Comparison of ENCODE assay signal across 8 cellular contexts in the genomic region with DNA sequence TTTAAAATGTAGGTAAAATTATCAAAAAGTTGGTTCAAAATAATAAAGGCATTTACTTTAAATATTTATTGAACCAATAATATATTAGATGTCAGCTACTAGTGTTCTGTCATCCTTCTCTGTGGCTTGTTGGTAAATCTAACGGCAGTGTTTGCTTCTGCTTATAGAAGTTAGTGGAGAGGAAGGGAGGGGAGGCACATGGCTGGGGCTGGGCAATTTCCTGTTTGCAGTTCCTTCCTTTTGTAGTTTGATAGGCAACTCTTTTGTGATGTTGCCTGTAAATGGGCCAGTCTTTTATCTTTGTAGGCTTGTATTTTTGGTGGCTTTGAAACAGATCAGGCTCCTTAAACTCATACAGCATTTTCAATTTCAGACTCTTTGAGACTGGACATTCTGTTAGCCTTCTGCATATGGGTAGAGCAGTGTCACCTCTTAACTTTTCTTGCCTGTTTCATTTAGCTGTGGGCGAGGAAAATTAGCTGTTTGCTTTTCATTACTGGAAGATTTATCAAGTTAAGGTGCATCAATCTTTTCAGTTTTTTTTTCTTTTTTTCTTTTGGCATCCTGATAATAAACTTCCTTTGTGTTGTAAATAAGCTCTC. TPM values are rescaled to one million over a fixed set of nuclear protein-coding genes. Genes with fewer than 3 reads are reported as not detected.
DNase-seq lines count a peak whose midpoint lies in the region; ATAC-seq and TF ChIP-seq lines count a peak whose summit lies in the region.

No MANE protein-coding gene starts in this region.

- intact Hi-C loops in CD8-positive, alpha-beta T cell (cut with DNase I, micrococcal nuclease) = loop anchor here (1.0 to 5.0 kb wide), 7 partner anchors 8 to 268 kb away; a partner anchor contains a TSS
- intact Hi-C loops in testis (cut with DNase I; ENCODE audit: low total_unique reads) (no loop called here), uterus (cut with DNase I; ENCODE audit: low total_unique reads) (no loop called here)

- TF ChIP-seq POLR2A in Peyer's patch (IDR thresholded peaks at IDR 0.05) = no peak
- no peak for TF ChIP-seq POLR2A in testis (IDR thresholded peaks at IDR 0.05)
- TF ChIP-seq POLR2A in uterus (IDR thresholded peaks at IDR 0.05) = no peak

- H2BK5ac ChIP-seq in mesendoderm (ENCODE audit: low read length) = no peak overlapping the region

- no peak overlapping the region for H2BK120ac ChIP-seq in mesendoderm (ENCODE audit: low read depth, low read length)

- in situ Hi-C loops in HAP-1 (cut with MboI; ENCODE audit: low sequenced_read_pairs) = no loop called here

- peaks cover 93% of the 10 kb centered on the region for H3K4me1 ChIP-seq in CD8-positive, alpha-beta T cell (ENCODE audit: insufficient read depth, low read length)
- H3K4me1 ChIP-seq in HAP-1 (peaks cover 14% of the 10 kb centered on the region), Peyer's patch (no peaks in the 10 kb centered on the region), mesendoderm (ENCODE audit: control insufficient read depth, low read depth, low read length) (peaks cover 2% of the 10 kb centered on the region), testis (no peaks in the 10 kb centered on the region), uterus (no peaks in the 10 kb centered on the region)

- peak; percentile 82 for ATAC-seq in CD8-positive, alpha-beta T cell

- DNase-seq in CD8-positive, alpha-beta T cell = peak; percentile 39 to 80 (median 65)
- DNase-seq in HAP-1 (ENCODE audit: low spot score in 2 of 2) = peak; percentile 52
- peak in 2 of 3 donors; percentile 63 to 83 for DNase-seq in Peyer's patch
- DNase-seq in activated naive CD8-positive, alpha-beta T cell treated with anti-CD3 and anti-CD28 coated beads for 36 hours = peak; percentile 29
- peak; percentile 50 for DNase-seq in mesendoderm
- peak; percentile 20 for DNase-seq in testis
- no peak for DNase-seq in SHP77 treated with DMSO at 0.1 percent for 48 hours (lab: John Stamatoyannopoulos, UW)
- DNase-seq in uterus = no peak

- peak overlapping the region; percentile 19 for H3K4me3 ChIP-seq in CD8-positive, alpha-beta T cell (ENCODE audit: low read depth, low read length)
- no peak overlapping the region for H3K4me3 ChIP-seq in HAP-1
- no peak overlapping the region for H3K4me3 ChIP-seq in Peyer's patch
- no peak overlapping the region for H3K4me3 ChIP-seq in mesendoderm (ENCODE audit: low read length)
- H3K4me3 ChIP-seq in testis = no peak overlapping the region
- H3K4me3 ChIP-seq in uterus = no peak overlapping the region

- H3K4me2 ChIP-seq in mesendoderm (ENCODE audit: low read length) = no peak overlapping the region

- no peak overlapping the region for H2AK5ac ChIP-seq in mesendoderm (ENCODE audit: low read length)

- H3K27ac Mint-ChIP-seq in CD8-positive, alpha-beta T cell = peak overlapping the region; percentile 92
- H3K27ac Mint-ChIP-seq in activated naive CD8-positive, alpha-beta T cell treated with anti-CD3 and anti-CD28 coated beads for 36 hours = peak overlapping the region; percentile 94

- peak overlapping the region; percentile 59 for H3K27ac ChIP-seq in CD8-positive, alpha-beta T cell (ENCODE audit: low read depth, low read length)
- H3K27ac ChIP-seq in Peyer's patch (peak overlapping the region in 1 of 4 donors; percentile 60), mesendoderm (ENCODE audit: low read depth, low read length) (no peak overlapping the region), testis (no peak overlapping the region), uterus (peak overlapping the region in 1 of 2 donors; percentile 62)

- no peak overlapping the region for H2BK15ac ChIP-seq in mesendoderm (replicated peaks; ENCODE audit: low read depth)

- H3K27me3 Mint-ChIP-seq in CD8-positive, alpha-beta T cell (ENCODE audit: low read depth) = no peaks in the 10 kb centered on the region
- H3K27me3 Mint-ChIP-seq in activated naive CD8-positive, alpha-beta T cell treated with anti-CD3 and anti-CD28 coated beads for 36 hours = no peaks in the 10 kb centered on the region

- H3K4me3 Mint-ChIP-seq in CD8-positive, alpha-beta T cell = peak overlapping the region; percentile 73
- H3K4me3 Mint-ChIP-seq in activated naive CD8-positive, alpha-beta T cell treated with anti-CD3 and anti-CD28 coated beads for 36 hours = peak overlapping the region; percentile 66

- peaks cover 86% of the 10 kb centered on the region for H3K4me1 Mint-ChIP-seq in CD8-positive, alpha-beta T cell (ENCODE audit: low read depth)
- peaks cover 75% of the 10 kb centered on the region for H3K4me1 Mint-ChIP-seq in activated naive CD8-positive, alpha-beta T cell treated with anti-CD3 and anti-CD28 coated beads for 36 hours

- WGBS in mesendoderm (ENCODE audit: extremely low coverage, insufficient coverage, low lambda C conversion rate) = no CpG with 5 or more reads among the region's 2 CpGs
- 59 to 70% methylated on average over 2 of the region's 2 CpGs for WGBS in testis, 2 donors

- no peak overlapping the region for H3K56ac ChIP-seq in mesendoderm (ENCODE audit: low read length)

- H3K9me3 ChIP-seq in CD8-positive, alpha-beta T cell (ENCODE audit: low read length) = no peaks in the 10 kb centered on the region
- H3K9me3 ChIP-seq in HAP-1 = no peaks in the 10 kb centered on the region
- H3K9me3 ChIP-seq in Peyer's patch = no peaks in the 10 kb centered on the region
- no peaks in the 10 kb centered on the region for H3K9me3 ChIP-seq in testis
- no peaks in the 10 kb centered on the region for H3K9me3 ChIP-seq in uterus

- H3K18ac ChIP-seq in mesendoderm (ENCODE audit: low read length) = peak overlapping the region; percentile 60

- no peak for TF ChIP-seq CTCF in CD8-positive, alpha-beta T cell (IDR thresholded peaks at IDR 0.05)
- TF ChIP-seq CTCF in Peyer's patch (IDR thresholded peaks at IDR 0.05) = no peak
- no peak for TF ChIP-seq CTCF in testis (IDR thresholded peaks at IDR 0.05)
- no peak for TF ChIP-seq CTCF in uterus (IDR thresholded peaks at IDR 0.05)

- no peaks in the 10 kb centered on the region for H3K36me3 ChIP-seq in CD8-positive, alpha-beta T cell (ENCODE audit: insufficient read depth, low read length)
- H3K36me3 ChIP-seq in HAP-1 (replicated peaks) (no peaks in the 10 kb centered on the region; the same call in 1 of the 2 replicates), Peyer's patch (peaks cover 0 to 10% (median 0%) of the 10 kb centered on the region in 3 donors), mesendoderm (ENCODE audit: control insufficient read depth, insufficient read depth, low read length) (no peaks in the 10 kb centered on the region), testis (ENCODE audit: low read depth, missing control alignments) (no peaks in the 10 kb centered on the region), uterus (peaks cover 0 to 1% of the 10 kb centered on the region in 2 donors)

- H3K79me1 ChIP-seq in mesendoderm (ENCODE audit: low read length) = peaks cover 3% of the 10 kb centered on the region

- H4K8ac ChIP-seq in mesendoderm (ENCODE audit: low read depth, low read length) = no peak overlapping the region

- no peak overlapping the region for H3K9ac ChIP-seq in mesendoderm (ENCODE audit: low read length)

- H3K27me3 ChIP-seq in CD8-positive, alpha-beta T cell (ENCODE audit: insufficient read depth, low read length) = no peaks in the 10 kb centered on the region
- H3K27me3 ChIP-seq in HAP-1 (ENCODE audit: low read depth) (no peaks in the 10 kb centered on the region), Peyer's patch (no peaks in the 10 kb centered on the region), mesendoderm (ENCODE audit: insufficient read depth, low read length, poor library complexity) (no peaks in the 10 kb centered on the region), testis (no peaks in the 10 kb centered on the region), uterus (no peaks in the 10 kb centered on the region)

- no peak overlapping the region for H3K4ac ChIP-seq in mesendoderm (ENCODE audit: low read depth, low read length)

- no peaks in the 10 kb centered on the region for H3K9me3 Mint-ChIP-seq in CD8-positive, alpha-beta T cell
- H3K9me3 Mint-ChIP-seq in activated naive CD8-positive, alpha-beta T cell treated with anti-CD3 and anti-CD28 coated beads for 36 hours = peaks cover 2% of the 10 kb centered on the region

- CTCF ChIA-PET in CD8-positive, alpha-beta T cell (lab: Charles Lee) = interaction anchor here (0.8 to 1.9 kb wide), 5 partner anchors 8 to 58 kb away, joined by 3 to 6 read pairs (median 4); a partner anchor contains a TSS

- POLR2A ChIA-PET in CD8-positive, alpha-beta T cell (lab: Charles Lee) = interaction anchor here (0.6 to 1.9 kb wide), 9 partner anchors 9 to 48 kb away, joined by 3 to 14 read pairs (median 3); a partner anchor contains a TSS

- H4K5ac ChIP-seq in mesendoderm (ENCODE audit: low read length) = no peak overlapping the region

- H3K23ac ChIP-seq in mesendoderm (ENCODE audit: low read length) = no peak overlapping the region

- H3K36me3 Mint-ChIP-seq in CD8-positive, alpha-beta T cell = peaks cover 30% of the 10 kb centered on the region
- peaks cover 40% of the 10 kb centered on the region for H3K36me3 Mint-ChIP-seq in activated naive CD8-positive, alpha-beta T cell treated with anti-CD3 and anti-CD28 coated beads for 36 hours

- peaks cover 1% of the 10 kb centered on the region for H3K79me2 ChIP-seq in mesendoderm (ENCODE audit: control insufficient read depth, insufficient read depth, low read length)

RNA-seq across cellular contexts. Expression of a gene that starts 48.1 kb away (rescaled TPM):
- total RNA-seq in CD8-positive, alpha-beta T cell = 100 to 1,000 TPM; 136 to 144 TPM
- 10 to 100 TPM; 51.2 to 97.6 (median 81.2) TPM for total RNA-seq in Peyer's patch
- total RNA-seq in activated naive CD8-positive, alpha-beta T cell treated with anti-CD3 and anti-CD28 coated beads for 36 hours = 10 to 100 TPM in 1 of 2 experiments, 1 to 10 TPM in 1; 9.5 to 11.2 TPM
- polyA plus RNA-seq in mesendoderm (2013, experiment 1 of 2) = 9.7 TPM
- 8.9 TPM for polyA plus RNA-seq in mesendoderm (2013, experiment 2 of 2)
- 10 to 100 TPM; 28.3 to 40.6 TPM for total RNA-seq in testis
- 55.9 TPM for polyA plus RNA-seq in testis (ENCODE audit: insufficient read depth, low read depth, low replicate concordance)
- total RNA-seq in uterus = 10 to 100 TPM in 3 of 4 donors, 1 to 10 TPM in 1; 9.0 to 32.4 (median 23.0) TPM

Comparison
In these comparisons a context has a peak if more than half of its experiments do, and no peak if none do; other contexts are left out.
1. DNase-seq: peak in CD8-positive, alpha-beta T cell (7 of 7), HAP-1 (2 of 2), Peyer's patch (2 of 3), activated naive CD8-positive, alpha-beta T cell treated with anti-CD3 and anti-CD28 coated beads for 36 hours (single experiment), mesendoderm (single experiment) and testis (single experiment); none in SHP77 treated with DMSO at 0.1 percent for 48 hours (single experiment) and uterus (0 of 2).
2. intact Hi-C loops: an anchor here in CD8-positive, alpha-beta T cell (1.0 to 5.0 kb wide); none called in testis and uterus.